ENCODE assay signal across 19 cellular contexts in the genomic region with DNA sequence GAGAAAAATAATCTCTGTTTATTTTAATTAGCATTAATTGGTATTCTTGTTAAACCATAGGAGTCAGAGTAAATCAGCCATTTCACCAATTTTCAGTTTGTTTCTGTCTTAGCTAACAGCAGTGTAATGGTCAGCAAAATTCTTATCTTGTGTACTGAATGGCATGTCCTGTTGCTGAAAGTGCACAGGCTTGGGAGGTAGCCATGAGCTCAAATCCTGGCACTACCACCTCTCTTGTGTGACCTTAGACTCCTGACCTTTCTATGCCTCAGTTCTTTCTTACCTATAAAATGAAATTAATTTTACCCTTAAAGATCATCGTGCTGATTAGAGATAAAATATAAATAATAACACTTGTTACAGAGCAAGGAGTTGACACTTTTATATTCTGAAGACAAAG. TPM values are rescaled to one million over a fixed set of nuclear protein-coding genes. Genes with fewer than 3 reads are reported as not detected.
DNase-seq lines count a peak whose midpoint lies in the region; ATAC-seq, FAIRE-seq and TF ChIP-seq lines count a peak whose summit lies in the region.
"Had no signal": no experiment of that assay in that cellular context is flagged by ENCODE, and none has a peak within 500 bp of the region (broad histone marks: within the 10 kb centered on the region; RNA-seq: fewer than 3 reads in every experiment).

No MANE protein-coding gene starts in this region.

- H3K4me3 Mint-ChIP-seq in neural progenitor cell: no peak overlapping the region
- H3K4me3 Mint-ChIP-seq in HFFc6: no peak overlapping the region
- H3K4me3 Mint-ChIP-seq: CD14-positive monocyte had no signal

- no peak overlapping the region for H2AFZ ChIP-seq in HepG2 (ENCODE audit: low read length)
- H2AFZ ChIP-seq in neural progenitor cell (replicated peaks): no peak overlapping the region
- H2AFZ ChIP-seq: PC-9 had no signal

- H3K4me2 ChIP-seq in HepG2 (ENCODE audit: low read depth, low read length) (no peak overlapping the region), neural progenitor cell (no peak overlapping the region)
- H3K4me2 ChIP-seq: PC-9 had no signal

- CTCF ChIA-PET in HepG2 (lab: Yijun Ruan, JAX; ENCODE audit: low intra/inter-chr PET ratio, low total read pairs): no interaction called here

- H4K20me1 ChIP-seq in HepG2 (ENCODE audit: insufficient read depth, low read length) (no peaks in the 10 kb centered on the region), neural progenitor cell (ENCODE audit: low read depth) (no peaks in the 10 kb centered on the region)

- DNase-seq in HepG2 (ENCODE audit: low spot score): no peak
- peak; percentile 61 for DNase-seq in left lobe of liver (ENCODE audit: low spot score)
- DNase-seq in AML-193 (lab: John Stamatoyannopoulos, UW): no peak
- DNase-seq in foreskin keratinocyte: no peak
- no peak for DNase-seq in neural progenitor cell (ENCODE audit: low spot score)
- DNase-seq in HFFc6: no peak
- DNase-seq: 8988T, DMS53, Karpas-422, NCI-H1417 treated with DMSO at 0.1 percent for 48 hours, NCI-H2029, NCI-H774, PC-9 had no signal

- H3K9ac ChIP-seq in liver (ENCODE audit: low read depth in 1 of 2, low read length in 2 of 2) (no peak overlapping the region), HepG2 (ENCODE audit: insufficient read depth, low read depth, low read length) (no peak overlapping the region), skeletal muscle tissue (ENCODE audit: low read depth in 1 of 3, low read length in 3 of 3) (no peak overlapping the region), neural progenitor cell (no peak overlapping the region)

- H3K4me1 Mint-ChIP-seq in neural progenitor cell (no peaks in the 10 kb centered on the region), HFFc6 (ENCODE audit: low read depth) (peaks cover 29% of the 10 kb centered on the region)

- no peak for TF ChIP-seq EP300 in HepG2 (IDR thresholded peaks at IDR 0.05; ENCODE audit: low read depth in 2 of 2, low read length in 2 of 2)
- TF ChIP-seq EP300 in HepG2 (CRISPR knock-in tag; IDR thresholded peaks at IDR 0.05; ENCODE audit: borderline replicate concordance): no peak

- intact Hi-C loops in HepG2 (cut with micrococcal nuclease; ENCODE audit: unreplicated experiment): loop anchor here (5.0 kb wide), 1 partner anchor 237 kb away; no protein-coding TSS in a partner anchor

- H3K9me3 ChIP-seq in liver (ENCODE audit: control insufficient read depth in 4 of 4, low read length in 3 of 4): no peaks in the 10 kb centered on the region
- 0 out of 2 replicates have a peak, but pooled peaks cover 4% of the 10 kb centered on the region for H3K9me3 ChIP-seq in HepG2 (ENCODE audit: low read length)
- H3K9me3 ChIP-seq in skeletal muscle tissue (ENCODE audit: control insufficient read depth in 3 of 3, low read length in 3 of 3): no peaks in the 10 kb centered on the region
- no peaks in the 10 kb centered on the region for H3K9me3 ChIP-seq in neural progenitor cell (ENCODE audit: low read depth)
- H3K9me3 ChIP-seq: HAP-1 had no signal

- H3K79me2 ChIP-seq in HepG2 (ENCODE audit: insufficient read depth, low read length) (no peaks in the 10 kb centered on the region), neural progenitor cell (ENCODE audit: low read depth) (no peaks in the 10 kb centered on the region)

- H3K9me3 Mint-ChIP-seq in neural progenitor cell (peaks cover 3% of the 10 kb centered on the region), HFFc6 (no peaks in the 10 kb centered on the region)

- H3K27ac Mint-ChIP-seq in neural progenitor cell (no peak overlapping the region), HFFc6 (no peak overlapping the region)
- H3K27ac Mint-ChIP-seq: CD14-positive monocyte had no signal

- no peaks in the 10 kb centered on the region for H3F3A ChIP-seq in neural progenitor cell (ENCODE audit: low read depth)

- TF ChIP-seq RAD21 in liver (IDR thresholded peaks at IDR 0.05): peak in 1 of 2 donors; percentile 28
- no peak for TF ChIP-seq RAD21 in HepG2 (CRISPR knock-in tag; IDR thresholded peaks at IDR 0.05)

- TF ChIP-seq CTCF in liver (IDR thresholded peaks at IDR 0.05; ENCODE audit: low read depth, low read length, missing input control) (no peak), HepG2 (CRISPR knock-in tag; IDR thresholded peaks at IDR 0.05) (no peak), foreskin keratinocyte (conservative IDR thresholded peaks at IDR 0.05) (no peak), neural progenitor cell (IDR thresholded peaks at IDR 0.05) (no peak), HFFc6 (IDR thresholded peaks at IDR 0.05) (no peak)

- POLR2A ChIA-PET in HepG2 (lab: Yijun Ruan, JAX): no interaction called here

- no peak for FAIRE-seq in HepG2 (lab: Jason Lieb, UNC)
- FAIRE-seq: GM12878, GM18507 had no signal

- H3K4me3 ChIP-seq in liver (ENCODE audit: low read depth in 1 of 3, low read length in 3 of 3): no peak overlapping the region
- H3K4me3 ChIP-seq in HepG2 (replicated peaks in 1 of 3; ENCODE audit: insufficient read depth in 1 of 3, low read depth in 2 of 3, low read length in 3 of 3): no peak overlapping the region
- no peak overlapping the region for H3K4me3 ChIP-seq in skeletal muscle tissue (ENCODE audit: low read length in 3 of 3)
- H3K4me3 ChIP-seq in neural progenitor cell: no peak overlapping the region
- H3K4me3 ChIP-seq: GM12878, HAP-1, PC-9 had no signal

- ATAC-seq in HepG2: no peak
- peak; percentile 85 for ATAC-seq in left lobe of liver
- no peak for ATAC-seq in foreskin keratinocyte
- ATAC-seq: GM12878 had no signal

- in situ Hi-C loops in HepG2 (cut with HindIII; ENCODE audit: extremely low pct_ligation_motif_present, low pct_unique_long_range_greater_than_20kb): loop anchor here (10.0 kb wide), 1 partner anchor 186 kb away; no protein-coding TSS in a partner anchor

- H3K36me3 ChIP-seq in liver (ENCODE audit: control insufficient read depth in 4 of 4, insufficient read depth in 3 of 4, low read depth in 1 of 4, low read length in 3 of 4) (peaks cover 7 to 30% (median 18%) of the 10 kb centered on the region in 4 donors), HepG2 (replicated peaks in 1 of 2; ENCODE audit: control insufficient read depth in 1 of 2, insufficient read depth in 2 of 2, low read length in 2 of 2) (peaks cover 21 to 73% of the 10 kb centered on the region in 2 experiments), skeletal muscle tissue (ENCODE audit: control insufficient read depth in 3 of 3, insufficient read depth in 3 of 3, low read length in 3 of 3) (peaks cover 12 to 34% (median 30%) of the 10 kb centered on the region in 3 donors), neural progenitor cell (peaks cover 22% of the 10 kb centered on the region)

- H3K36me3 Mint-ChIP-seq in neural progenitor cell (peaks cover 42% of the 10 kb centered on the region), HFFc6 (ENCODE audit: low read depth) (peaks cover 30% of the 10 kb centered on the region)

- WGBS in liver: 93% methylated on average over 1 of the region's 1 CpG
- WGBS in HepG2 (ENCODE audit: low lambda C conversion rate): 94% methylated on average over 1 of the region's 1 CpG

- no TSS peak for BruUV-seq in HepG2 (replicated peaks; lab: Mats Ljungman, UMichigan)

- H3K27me3 Mint-ChIP-seq in neural progenitor cell (ENCODE audit: insufficient read depth, low read depth) (peaks cover 2% of the 10 kb centered on the region), HFFc6 (ENCODE audit: insufficient read depth) (peaks cover 4% of the 10 kb centered on the region)

- H3K27ac ChIP-seq in liver (ENCODE audit: low read depth in 1 of 2, low read length in 2 of 2) (peak overlapping the region in 1 of 2 donors; percentile 22), HepG2 (ENCODE audit: extremely low read length, insufficient read depth, low read length) (no peak overlapping the region), skeletal muscle tissue (ENCODE audit: low read depth, low read length) (peak overlapping the region; percentile 69), foreskin keratinocyte (no peak overlapping the region), neural progenitor cell (no peak overlapping the region)
- H3K27ac ChIP-seq: PC-9 had no signal

- H3K4me1 ChIP-seq in liver (ENCODE audit: control insufficient read depth in 4 of 4, insufficient read depth in 4 of 4, low read length in 3 of 4) (peaks cover 0 to 8% (median 6%) of the 10 kb centered on the region in 4 donors), HepG2 (ENCODE audit: insufficient read depth, low read length) (no peaks in the 10 kb centered on the region), skeletal muscle tissue (ENCODE audit: control insufficient read depth in 3 of 3, insufficient read depth in 3 of 3, low read length in 3 of 3) (peaks cover 35 to 43% (median 41%) of the 10 kb centered on the region in 3 donors), foreskin keratinocyte (peaks cover 12% of the 10 kb centered on the region), neural progenitor cell (no peaks in the 10 kb centered on the region)
- H3K4me1 ChIP-seq: HAP-1 had no signal

- no peak for TF ChIP-seq POLR2A in HepG2 (IDR thresholded peaks at IDR 0.05; ENCODE audit: insufficient read depth in 1 of 2, low read depth in 2 of 2, low read length in 2 of 2)

- H3K27me3 ChIP-seq in liver (ENCODE audit: control insufficient read depth in 4 of 4, insufficient read depth in 4 of 4, low read length in 3 of 4): no peaks in the 10 kb centered on the region
- no peaks in the 10 kb centered on the region for H3K27me3 ChIP-seq in HepG2 (ENCODE audit: control insufficient read depth in 1 of 2, insufficient read depth in 2 of 2, low read length in 2 of 2)
- no peaks in the 10 kb centered on the region for H3K27me3 ChIP-seq in skeletal muscle tissue (ENCODE audit: control insufficient read depth in 3 of 3, insufficient read depth in 3 of 3, low read length in 3 of 3)
- no peaks in the 10 kb centered on the region for H3K27me3 ChIP-seq in foreskin keratinocyte
- H3K27me3 ChIP-seq in neural progenitor cell: no peaks in the 10 kb centered on the region

RNA-seq across cellular contexts. Expression of a gene that starts 35.8 kb away (rescaled TPM):
- total RNA-seq in liver: 10 to 100 TPM; 31.7 to 34.2 TPM
- 10 to 100 TPM in 1 of 2 donors, 1 to 10 TPM in 1; 9.4 to 13.3 TPM for polyA plus RNA-seq in liver
- 70.8 and 84.7 TPM in 2 replicates for total RNA-seq in HepG2 (2016; rRNA removed; fragmentation: Illumina TruSeq; extraction: Trizol)
- total RNA-seq in HepG2 (2016; cell fraction: cytosol; rRNA removed; fragmentation: Illumina TruSeq; extraction: Trizol; ENCODE audit: low read depth): 13.0 and 16.7 TPM in 2 replicates
- total RNA-seq in HepG2 (2016; cell fraction: insoluble cytoplasmic fraction; rRNA removed; fragmentation: Illumina TruSeq; extraction: Trizol): 75.1 and 87.2 TPM in 2 replicates
- 23.8 and 30.0 TPM in 2 replicates for total RNA-seq in HepG2 (2016; cell fraction: membrane; rRNA removed; fragmentation: Illumina TruSeq; extraction: Trizol)
- total RNA-seq in HepG2 (2016; cell fraction: nucleus; rRNA removed; fragmentation: Illumina TruSeq; extraction: Trizol): 52.7 and 66.4 TPM in 2 replicates
- 25.5 and 29.5 TPM in 2 replicates for polyA plus RNA-seq in HepG2 (2011; rRNA removed)
- polyA plus RNA-seq in HepG2 (2011; cell fraction: cytosol; rRNA removed): 16.4 and 20.2 TPM in 2 replicates
- 22.3 and 23.9 TPM in 2 replicates for polyA plus RNA-seq in HepG2 (2011; cell fraction: nucleus; rRNA removed)
- 16.5 and 26.8 TPM in 2 replicates for polyA plus RNA-seq in HepG2 (2012)
- polyA plus RNA-seq in HepG2 (2016; cell fraction: cytosol; fragmentation: Illumina TruSeq; extraction: Trizol; ENCODE audit: low read depth): 5.0 and 6.5 TPM in 2 replicates
- polyA plus RNA-seq in HepG2 (2016; cell fraction: insoluble cytoplasmic fraction; fragmentation: Illumina TruSeq; extraction: Trizol; ENCODE audit: low read depth): 58.5 and 62.1 TPM in 2 replicates
- polyA plus RNA-seq in HepG2 (2016; cell fraction: membrane; fragmentation: Illumina TruSeq; extraction: Trizol; ENCODE audit: low read depth): 15.7 and 18.4 TPM in 2 replicates
- polyA plus RNA-seq in HepG2 (2016; cell fraction: nucleus; fragmentation: Illumina TruSeq; extraction: Trizol; ENCODE audit: insufficient read depth, low read depth): 43.9 and 48.8 TPM in 2 replicates
- 46.1 and 69.8 TPM in 2 replicates for polyA minus RNA-seq in HepG2 (2011; rRNA and poly(A)+ RNA removed; ENCODE audit: low replicate concordance)
- 22.7 and 24.0 TPM in 2 replicates for polyA minus RNA-seq in HepG2 (2011; cell fraction: cytosol; rRNA and poly(A)+ RNA removed)
- 43.1 and 46.4 TPM in 2 replicates for polyA minus RNA-seq in HepG2 (2011; cell fraction: nucleus; rRNA and poly(A)+ RNA removed)
- 13.9 TPM for total RNA-seq in left lobe of liver
- 53.8 TPM for total RNA-seq in skeletal muscle tissue
- 54.5 and 59.9 TPM in 2 replicates for total RNA-seq in foreskin keratinocyte
- polyA plus RNA-seq in foreskin keratinocyte: 28.9 and 33.9 TPM in 2 replicates
- total RNA-seq in neural progenitor cell (ENCODE audit: low replicate concordance): 68.3 and 71.1 TPM in 2 replicates
- total RNA-seq in HFFc6 (2021; fragmentation: NEBNext Ultra II Directional; extraction: Animal tissue kit (Norgen Biotek cat#: 25700)): 10 to 100 TPM; 28.7 to 38.3 (median 35.1) TPM

RNA-seq across cellular contexts. Expression of a gene that starts 36.2 kb away (rescaled TPM):
- 10 to 100 TPM in 1 of 2 donors, 1 to 10 TPM in 1; 9.0 to 11.8 TPM for total RNA-seq in liver
- polyA plus RNA-seq in liver: 1 to 10 TPM; 2.9 to 6.4 TPM
- 23.0 and 28.1 TPM in 2 replicates for total RNA-seq in HepG2 (2016; rRNA removed; fragmentation: Illumina TruSeq; extraction: Trizol)
- 1.0 and 1.8 TPM in 2 replicates for total RNA-seq in HepG2 (2016; cell fraction: cytosol; rRNA removed; fragmentation: Illumina TruSeq; extraction: Trizol; ENCODE audit: low read depth)
- total RNA-seq in HepG2 (2016; cell fraction: insoluble cytoplasmic fraction; rRNA removed; fragmentation: Illumina TruSeq; extraction: Trizol): 21.0 and 30.4 TPM in 2 replicates
- 8.2 and 8.3 TPM in 2 replicates for total RNA-seq in HepG2 (2016; cell fraction: membrane; rRNA removed; fragmentation: Illumina TruSeq; extraction: Trizol)
- 37.0 and 41.5 TPM in 2 replicates for total RNA-seq in HepG2 (2016; cell fraction: nucleus; rRNA removed; fragmentation: Illumina TruSeq; extraction: Trizol)
- polyA plus RNA-seq in HepG2 (2011; rRNA removed): 9.1 and 10.7 TPM in 2 replicates
- polyA plus RNA-seq in HepG2 (2011; cell fraction: cytosol; rRNA removed): 3.0 and 4.4 TPM in 2 replicates
- polyA plus RNA-seq in HepG2 (2011; cell fraction: nucleus; rRNA removed): 18.8 and 26.0 TPM in 2 replicates
- 8.5 and 10.5 TPM in 2 replicates for polyA plus RNA-seq in HepG2 (2012)
- 0.43 and 0.65 TPM in 2 replicates for polyA plus RNA-seq in HepG2 (2016; cell fraction: cytosol; fragmentation: Illumina TruSeq; extraction: Trizol; ENCODE audit: low read depth)
- 13.9 and 14.5 TPM in 2 replicates for polyA plus RNA-seq in HepG2 (2016; cell fraction: insoluble cytoplasmic fraction; fragmentation: Illumina TruSeq; extraction: Trizol; ENCODE audit: low read depth)
- 3.0 and 4.0 TPM in 2 replicates for polyA plus RNA-seq in HepG2 (2016; cell fraction: membrane; fragmentation: Illumina TruSeq; extraction: Trizol; ENCODE audit: low read depth)
- 41.8 and 49.3 TPM in 2 replicates for polyA plus RNA-seq in HepG2 (2016; cell fraction: nucleus; fragmentation: Illumina TruSeq; extraction: Trizol; ENCODE audit: insufficient read depth, low read depth)
- 14.4 and 15.5 TPM in 2 replicates for polyA minus RNA-seq in HepG2 (2011; rRNA and poly(A)+ RNA removed; ENCODE audit: low replicate concordance)
- 5.7 and 7.3 TPM in 2 replicates for polyA minus RNA-seq in HepG2 (2011; cell fraction: cytosol; rRNA and poly(A)+ RNA removed)
- 69.9 and 74.8 TPM in 2 replicates for polyA minus RNA-seq in HepG2 (2011; cell fraction: nucleus; rRNA and poly(A)+ RNA removed)
- total RNA-seq in left lobe of liver: 7.4 TPM
- 22.4 TPM for total RNA-seq in skeletal muscle tissue
- total RNA-seq in foreskin keratinocyte: 5.1 and 6.1 TPM in 2 replicates
- polyA plus RNA-seq in foreskin keratinocyte: 1.3 TPM in 2 replicates
- 27.4 and 51.4 TPM in 2 replicates for total RNA-seq in neural progenitor cell (ENCODE audit: low replicate concordance)
- total RNA-seq in HFFc6 (2021; fragmentation: NEBNext Ultra II Directional; extraction: Animal tissue kit (Norgen Biotek cat#: 25700)): 10 to 100 TPM; 12.7 to 16.3 (median 14.3) TPM
